ENCODE assay signal across 16 cellular contexts in the genomic region with DNA sequence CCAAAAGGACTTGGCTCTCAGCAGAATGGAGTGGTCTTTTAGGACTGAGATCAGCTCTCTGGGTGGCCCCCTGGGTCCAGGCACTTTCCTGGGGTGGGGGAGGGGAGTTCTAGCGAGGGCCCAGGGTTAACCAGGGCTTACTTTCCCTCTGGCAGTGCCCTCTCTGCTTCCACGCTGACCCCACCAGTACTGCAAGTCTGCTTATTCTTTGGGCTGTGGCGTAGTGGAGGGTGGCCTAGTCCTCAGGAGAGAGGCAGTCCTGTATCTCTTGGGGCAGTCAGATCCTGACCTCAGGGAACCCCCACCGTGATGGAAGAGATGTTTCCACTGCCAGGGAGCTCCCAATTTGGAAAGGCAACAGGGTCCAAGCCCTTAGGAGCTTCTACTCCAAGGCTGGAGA.
A peak's percentile ranks its signal among the peaks of the same experiment; 100 is the strongest.
DNase-seq lines count a peak whose midpoint lies in the region; ATAC-seq and TF ChIP-seq lines count a peak whose summit lies in the region.
"Had no signal": no experiment of that assay in that cellular context is flagged by ENCODE, and none has a peak within 500 bp of the region (broad histone marks: within the 10 kb centered on the region; RNA-seq: fewer than 3 reads in every experiment).

No MANE protein-coding gene starts in this region.

- no peaks in the 10 kb centered on the region for H3K27me3 ChIP-seq in upper lobe of right lung
- no peaks in the 10 kb centered on the region for H3K27me3 ChIP-seq in colonic mucosa
- H3K27me3 ChIP-seq: body of pancreas had no signal

- peaks cover 11% of the 10 kb centered on the region for H3K4me1 ChIP-seq in upper lobe of right lung
- H3K4me1 ChIP-seq in colonic mucosa, result no peaks in the 10 kb centered on the region

- H3K4me3 ChIP-seq in upper lobe of right lung, result no peak overlapping the region
- H3K4me3 ChIP-seq in colonic mucosa, result no peak overlapping the region
- H3K4me3 ChIP-seq: body of pancreas, PC-9 had no signal

- CTCF ChIA-PET in activated naive CD4-positive, alpha-beta T cell treated with anti-CD3 and anti-CD28 coated beads, Interleukin-2, amount 10 ng/mL, durations not matched to agents 7 days and 5 days (lab: Charles Lee), result interaction anchor here (1.3 kb wide), 1 partner anchor 67 kb away, joined by 6 read pairs; no protein-coding TSS in a partner anchor

- no peak for ATAC-seq in activated naive CD4-positive, alpha-beta T cell treated with anti-CD3 and anti-CD28 coated beads, Interleukin-2, amount 50 U/mL, for 72 hours
- no peak for ATAC-seq in upper lobe of right lung
- ATAC-seq: body of pancreas, SK-N-SH treated with all-trans-retinoic acid at 6 μM for 48 hours had no signal

- H3K36me3 Mint-ChIP-seq in activated naive CD4-positive, alpha-beta T cell treated with anti-CD3 and anti-CD28 coated beads, Interleukin-2, amount 10 ng/mL, durations not matched to agents 7 days and 5 days, result peaks cover 14% of the 10 kb centered on the region
- no peaks in the 10 kb centered on the region for H3K36me3 Mint-ChIP-seq in activated naive CD4-positive, alpha-beta T cell treated with anti-CD3 and anti-CD28 coated beads, Interleukin-2, amount 50 U/mL, for 72 hours
- H3K36me3 Mint-ChIP-seq in brain (peaks cover 10% of the 10 kb centered on the region), nephron (ENCODE audit: low read depth) (peaks cover 3% of the 10 kb centered on the region)

- DNase-seq in activated naive CD4-positive, alpha-beta T cell treated with anti-CD3 and anti-CD28 coated beads, Interleukin-2, amount 10 ng/mL, durations not matched to agents 7 days and 5 days, result peak; percentile 7
- no peak for DNase-seq in activated naive CD4-positive, alpha-beta T cell treated with anti-CD3 and anti-CD28 coated beads, Interleukin-2, amount 50 U/mL, for 72 hours (ENCODE audit: low spot score in 2 of 2)
- DNase-seq in upper lobe of right lung, result peak; percentile 23
- DNase-seq in D341Med (ENCODE audit: low spot score), result no peak
- DNase-seq in NCI-H2081 treated with DMSO at 0.1 percent for 48 hours (lab: John Stamatoyannopoulos, UW), result no peak
- no peak for DNase-seq in colonic mucosa
- DNase-seq: effector memory CD4-positive, alpha-beta T cell; mammary epithelial cell; NCI-H446; occipital lobe; PC-9; stimulated activated naive CD4-positive, alpha-beta T cell treated with Interleukin-2 at 50 U/mL for 16 hours had no signal

- H3K27ac ChIP-seq in upper lobe of right lung, result no peak overlapping the region
- no peak overlapping the region for H3K27ac ChIP-seq in colonic mucosa
- H3K27ac ChIP-seq: body of pancreas, PC-9 had no signal

- H3K27ac Mint-ChIP-seq in activated naive CD4-positive, alpha-beta T cell treated with anti-CD3 and anti-CD28 coated beads, Interleukin-2, amount 10 ng/mL, durations not matched to agents 7 days and 5 days, result no peak overlapping the region
- peak overlapping the region in 1 of 2 donors; percentile 61 for H3K27ac Mint-ChIP-seq in activated naive CD4-positive, alpha-beta T cell treated with anti-CD3 and anti-CD28 coated beads, Interleukin-2, amount 50 U/mL, for 72 hours
- peak overlapping the region; percentile 63 to 100 (median 98) for H3K27ac Mint-ChIP-seq in brain
- peak overlapping the region in 2 of 3 experiments; percentile 54 to 90 for H3K27ac Mint-ChIP-seq in nephron

- H3K4me1 Mint-ChIP-seq in activated naive CD4-positive, alpha-beta T cell treated with anti-CD3 and anti-CD28 coated beads, Interleukin-2, amount 10 ng/mL, durations not matched to agents 7 days and 5 days, result peaks cover under 1% of the 10 kb centered on the region
- H3K4me1 Mint-ChIP-seq in brain (peaks cover 96% of the 10 kb centered on the region), nephron (peaks cover 69% of the 10 kb centered on the region)

- no peaks in the 10 kb centered on the region for H3K27me3 Mint-ChIP-seq in activated naive CD4-positive, alpha-beta T cell treated with anti-CD3 and anti-CD28 coated beads, Interleukin-2, amount 10 ng/mL, durations not matched to agents 7 days and 5 days
- H3K27me3 Mint-ChIP-seq in brain (peaks cover 6% of the 10 kb centered on the region), nephron (ENCODE audit: low read depth) (peaks cover 13% of the 10 kb centered on the region)

- H3K36me3 ChIP-seq in upper lobe of right lung, result no peaks in the 10 kb centered on the region
- no peaks in the 10 kb centered on the region for H3K36me3 ChIP-seq in colonic mucosa

- intact Hi-C loops in upper lobe of right lung (cut with DNase I) (no loop called here), colonic mucosa (cut with DNase I) (no loop called here)

- H3K9me3 ChIP-seq in upper lobe of right lung (no peaks in the 10 kb centered on the region), colonic mucosa (no peaks in the 10 kb centered on the region)
- H3K9me3 ChIP-seq: body of pancreas had no signal

- TF ChIP-seq CTCF in brain (conservative IDR thresholded peaks at IDR 0.05), result no peak
- TF ChIP-seq CTCF in nephron (IDR thresholded peaks at IDR 0.05; ENCODE audit: unreplicated experiment in 3 of 3), result no peak
- TF ChIP-seq CTCF in upper lobe of right lung (IDR thresholded peaks at IDR 0.05), result no peak
- no peak for TF ChIP-seq CTCF in colonic mucosa (IDR thresholded peaks at IDR 0.05)

- no peak overlapping the region for H3K4me3 Mint-ChIP-seq in activated naive CD4-positive, alpha-beta T cell treated with anti-CD3 and anti-CD28 coated beads, Interleukin-2, amount 10 ng/mL, durations not matched to agents 7 days and 5 days
- H3K4me3 Mint-ChIP-seq in brain, result no peak overlapping the region
- H3K4me3 Mint-ChIP-seq in nephron, result no peak overlapping the region

- H3K9me3 Mint-ChIP-seq in activated naive CD4-positive, alpha-beta T cell treated with anti-CD3 and anti-CD28 coated beads, Interleukin-2, amount 10 ng/mL, durations not matched to agents 7 days and 5 days, result no peaks in the 10 kb centered on the region
- no peaks in the 10 kb centered on the region for H3K9me3 Mint-ChIP-seq in activated naive CD4-positive, alpha-beta T cell treated with anti-CD3 and anti-CD28 coated beads, Interleukin-2, amount 50 U/mL, for 72 hours
- H3K9me3 Mint-ChIP-seq in brain (no peaks in the 10 kb centered on the region), nephron (no peaks in the 10 kb centered on the region)

- H3K9ac ChIP-seq in colonic mucosa (ENCODE audit: low read depth in 2 of 2, low read length in 2 of 2), result no peak overlapping the region

Comparison
In these comparisons a context has a peak if more than half of its experiments do, and no peak if none do; other contexts are left out.
1. DNase-seq: peak in activated naive CD4-positive, alpha-beta T cell treated with anti-CD3 and anti-CD28 coated beads, Interleukin-2, amount 10 ng/mL, durations not matched to agents 7 days and 5 days (single experiment) and upper lobe of right lung (single experiment); none in activated naive CD4-positive, alpha-beta T cell treated with anti-CD3 and anti-CD28 coated beads, Interleukin-2, amount 50 U/mL, for 72 hours (0 of 2), D341Med (single experiment), NCI-H2081 treated with DMSO at 0.1 percent for 48 hours (single experiment) and colonic mucosa (single experiment).